1 cellular context compared by ENCODE assay signal in genomic region chr2:209900638-209901037, GRCh38.
TF ChIP-seq lines count a peak whose summit lies in the region.

No MANE protein-coding gene starts in this region.

TF ChIP-seq in GM12878, 131 proteins besides CTCF, POLR2A, EP300 and RAD21 (continued from another document):
- TF ChIP-seq, protein P1, sequence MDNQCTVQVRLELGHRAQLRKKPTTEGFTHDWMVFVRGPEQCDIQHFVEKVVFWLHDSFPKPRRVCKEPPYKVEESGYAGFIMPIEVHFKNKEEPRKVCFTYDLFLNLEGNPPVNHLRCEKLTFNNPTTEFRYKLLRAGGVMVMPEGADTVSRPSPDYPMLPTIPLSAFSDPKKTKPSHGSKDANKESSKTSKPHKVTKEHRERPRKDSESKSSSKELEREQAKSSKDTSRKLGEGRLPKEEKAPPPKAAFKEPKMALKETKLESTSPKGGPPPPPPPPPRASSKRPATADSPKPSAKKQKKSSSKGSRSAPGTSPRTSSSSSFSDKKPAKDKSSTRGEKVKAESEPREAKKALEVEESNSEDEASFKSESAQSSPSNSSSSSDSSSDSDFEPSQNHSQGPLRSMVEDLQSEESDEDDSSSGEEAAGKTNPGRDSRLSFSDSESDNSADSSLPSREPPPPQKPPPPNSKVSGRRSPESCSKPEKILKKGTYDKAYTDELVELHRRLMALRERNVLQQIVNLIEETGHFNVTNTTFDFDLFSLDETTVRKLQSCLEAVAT (IDR thresholded peaks at IDR 0.05) = no peak
- TF ChIP-seq RELA (IDR thresholded peaks at IDR 0.05; ENCODE audit: borderline replicate concordance, partially characterized antibody) (no peak), HDAC6 (IDR thresholded peaks at IDR 0.05; ENCODE audit: unreplicated experiment) (no peak)
